Comparison of ENCODE assay signal across 8 cellular contexts in genomic region chr16:23452221-23452571, GRCh38. TPM values are rescaled to one million over a fixed set of nuclear protein-coding genes. Genes with fewer than 3 reads are reported as not detected.
DNase-seq lines count a peak whose midpoint lies in the region; ATAC-seq and TF ChIP-seq lines count a peak whose summit lies in the region.

No MANE protein-coding gene starts in this region.

- peaks cover 7% of the 10 kb centered on the region; the same call in 1 of the 2 replicates for H3K79me2 ChIP-seq in OCI-LY3 (ENCODE audit: low read length)

- no peaks in the 10 kb centered on the region for H3K27me3 Mint-ChIP-seq in CD4-positive, alpha-beta T cell

- POLR2A ChIA-PET in CD4-positive, alpha-beta T cell (lab: Charles Lee) = interaction anchor here (1.6 kb wide), 1 partner anchor 10 kb away, joined by 3 read pairs; no protein-coding TSS in a partner anchor

- peaks cover 7% of the 10 kb centered on the region for H3K4me1 ChIP-seq in OCI-LY3 (ENCODE audit: low read length)
- peaks cover 7% of the 10 kb centered on the region for H3K4me1 ChIP-seq in endocrine pancreas (ENCODE audit: control insufficient read depth, insufficient read depth, low read length)
- peaks cover 2% of the 10 kb centered on the region for H3K4me1 ChIP-seq in neuron (ENCODE audit: insufficient read depth, low read length)

- no peaks in the 10 kb centered on the region for H3K9me3 Mint-ChIP-seq in CD4-positive, alpha-beta T cell

- H3K4me3 ChIP-seq in OCI-LY3 (ENCODE audit: low read length) (peak overlapping the region; percentile 88), endocrine pancreas (ENCODE audit: control insufficient read depth, insufficient read depth, low read length) (peak overlapping the region; percentile 82), neuron (ENCODE audit: low read length) (peak overlapping the region; percentile 77)

- H3K4me1 Mint-ChIP-seq in CD4-positive, alpha-beta T cell (ENCODE audit: low read depth) = peaks cover 40% of the 10 kb centered on the region

- no peaks in the 10 kb centered on the region for H3K9me3 ChIP-seq in CD4-positive, alpha-beta T cell (ENCODE audit: control insufficient read depth, low read length)
- H3K9me3 ChIP-seq in OCI-LY3 (ENCODE audit: insufficient read depth, low read length) = no peaks in the 10 kb centered on the region
- no peaks in the 10 kb centered on the region for H3K9me3 ChIP-seq in endocrine pancreas (ENCODE audit: control insufficient read depth, low read length)
- no peaks in the 10 kb centered on the region for H3K9me3 ChIP-seq in neuron (ENCODE audit: low read length)

- intact Hi-C loops in CD4-positive, alpha-beta T cell (cut with DNase I, micrococcal nuclease) = loop anchor here (2.0 to 10.0 kb wide), 5 partner anchors 53 to 190 kb away; partner anchors contain the start of genes DCTN5 (in 1 of the 2), EARS2 (in 1 of the 2), PALB2 (in 1 of the 2) and UBFD1 (in 1 of the 2)

- H3K4me3 Mint-ChIP-seq in CD4-positive, alpha-beta T cell = peak overlapping the region; percentile 94

- H2AFZ ChIP-seq in OCI-LY3 (ENCODE audit: low read depth, low read length) = peak overlapping the region; percentile 92; the same call in 1 of the 2 replicates
- peak overlapping the region; percentile 90 for H2AFZ ChIP-seq in neuron (ENCODE audit: low read depth, low read length)

- CTCF ChIA-PET in CD4-positive, alpha-beta T cell (lab: Charles Lee) = no interaction called here

- H3K36me3 ChIP-seq in OCI-LY3 (replicated peaks; ENCODE audit: low read depth, low read length) (no peaks in the 10 kb centered on the region), endocrine pancreas (ENCODE audit: control insufficient read depth, insufficient read depth, low read length) (no peaks in the 10 kb centered on the region), neuron (ENCODE audit: insufficient read depth, low read length) (peaks cover 5% of the 10 kb centered on the region)

- peak overlapping the region; percentile 87 for H3K4me2 ChIP-seq in OCI-LY3 (ENCODE audit: low read length)

- ATAC-seq in CD4-positive, alpha-beta T cell (ENCODE audit: poor library complexity) = no peak
- ATAC-seq in HG02623 (IDR thresholded peaks at IDR 0.05; ENCODE audit: unreplicated experiment) (no peak), GM19035 (IDR thresholded peaks at IDR 0.05; ENCODE audit: unreplicated experiment) (no peak)

- H3K27ac Mint-ChIP-seq in CD4-positive, alpha-beta T cell = peak overlapping the region; percentile 79

- no peak overlapping the region for H3K27ac ChIP-seq in CD4-positive, alpha-beta T cell (ENCODE audit: low read depth, low read length)
- H3K27ac ChIP-seq in OCI-LY3 (ENCODE audit: low read length) = no peak overlapping the region

- H3K27me3 ChIP-seq in CD4-positive, alpha-beta T cell (ENCODE audit: control insufficient read depth, insufficient read depth, low read length) = no peaks in the 10 kb centered on the region
- H3K27me3 ChIP-seq in OCI-LY3 (ENCODE audit: low read depth, low read length) = no peaks in the 10 kb centered on the region
- H3K27me3 ChIP-seq in endocrine pancreas (ENCODE audit: control insufficient read depth, insufficient read depth, low read length) = no peaks in the 10 kb centered on the region
- no peaks in the 10 kb centered on the region for H3K27me3 ChIP-seq in neuron (ENCODE audit: insufficient read depth, low read length)

- H3K9ac ChIP-seq in OCI-LY3 (ENCODE audit: low read length) (peak overlapping the region; percentile 79), endocrine pancreas (ENCODE audit: control insufficient read depth, insufficient read depth, low read length) (peak overlapping the region; percentile 65)

- no peak for TF ChIP-seq CTCF in CD4-positive, alpha-beta T cell (IDR thresholded peaks at IDR 0.05)
- TF ChIP-seq CTCF in OCI-LY3 (IDR thresholded peaks at IDR 0.05; ENCODE audit: low read depth, low read length) = no peak

- no peaks in the 10 kb centered on the region for H4K20me1 ChIP-seq in OCI-LY3 (ENCODE audit: insufficient read depth, low read length)

- H3K36me3 Mint-ChIP-seq in CD4-positive, alpha-beta T cell (ENCODE audit: low read depth) = peaks cover 21% of the 10 kb centered on the region

- DNase-seq in CD4-positive, alpha-beta T cell = no peak
- DNase-seq in NCI-H82 treated with DMSO at 0.1 percent for 48 hours (lab: John Stamatoyannopoulos, UW; ENCODE audit: unreplicated experiment) = no peak
- no peak for DNase-seq in NCI-H2171 treated with DMSO at 0.1 percent for 48 hours (lab: John Stamatoyannopoulos, UW)

RNA-seq across cellular contexts. Expression of gene COG7, which starts 0.8 kb away (rescaled TPM):
- total RNA-seq in CD4-positive, alpha-beta T cell = 10 to 100 TPM; 12.6 to 13.6 TPM

RNA-seq across cellular contexts. Expression of gene GGA2, which starts 58.1 kb away (rescaled TPM):
- total RNA-seq in CD4-positive, alpha-beta T cell = 10 to 100 TPM; 96.5 to 96.9 TPM
